37 cellular contexts compared by ENCODE assay signal in genomic region chr13:65410791-65411190, GRCh38.
"Had no signal": no experiment of that assay in that cellular context is flagged by ENCODE, and none has a peak within 500 bp of the region (broad histone marks: within the 10 kb centered on the region; RNA-seq: fewer than 3 reads in every experiment).

No MANE protein-coding gene starts in this region.

- H3K4me1 Mint-ChIP-seq: activated B cell treated with CpG ODN at 0.5 μM for 24 hours; activated CD4-positive, alpha-beta T cell treated with anti-CD3 and anti-CD28 coated beads, Interleukin-2, amount 10 ng/mL, durations not matched to agents 24 days and 14 days; activated naive CD4-positive, alpha-beta T cell treated with anti-CD3 and anti-CD28 coated beads, Interleukin-2, amount 10 ng/mL, durations not matched to agents 7 days and 5 days; activated naive CD4-positive, alpha-beta T cell treated with anti-CD3 and anti-CD28 coated beads, Interleukin-2, amount 50 U/mL, for 24 hours; activated naive CD8-positive, alpha-beta T cell treated with anti-CD3 and anti-CD28 coated beads, Interleukin-2, amount 10 ng/mL, durations not matched to agents 7 days and 5 days; activated naive CD8-positive, alpha-beta T cell treated with anti-CD3 and anti-CD28 coated beads, Interleukin-2, amount 50 U/mL, for 24 hours; central memory CD8-positive, alpha-beta T cell had no signal

- H3K9me3 Mint-ChIP-seq: activated CD4-positive, alpha-beta memory T cell treated with anti-CD3 and anti-CD28 coated beads for 36 hours; activated CD4-positive, alpha-beta T cell treated with anti-CD3 and anti-CD28 coated beads, Interleukin-2, amount 10 ng/mL, durations not matched to agents 24 days and 14 days; activated naive CD8-positive, alpha-beta T cell treated with anti-CD3 and anti-CD28 coated beads, Interleukin-2, amount 10 ng/mL, durations not matched to agents 7 days and 5 days; activated naive CD8-positive, alpha-beta T cell treated with anti-CD3 and anti-CD28 coated beads, Interleukin-2, amount 50 U/mL, for 24 hours had no signal

- H3K27ac Mint-ChIP-seq: activated B cell treated with CpG ODN at 0.5 μM for 24 hours; activated CD4-positive, alpha-beta memory T cell treated with anti-CD3 and anti-CD28 coated beads for 36 hours; activated CD4-positive, alpha-beta T cell treated with anti-CD3 and anti-CD28 coated beads, Interleukin-2, amount 10 ng/mL, durations not matched to agents 24 days and 14 days; activated CD8-positive, alpha-beta T cell treated with anti-CD3 and anti-CD28 coated beads for 36 hours; activated naive CD4-positive, alpha-beta T cell treated with anti-CD3 and anti-CD28 coated beads, Interleukin-2, amount 10 ng/mL, durations not matched to agents 7 days and 5 days; activated naive CD4-positive, alpha-beta T cell treated with anti-CD3 and anti-CD28 coated beads, Interleukin-2, amount 50 U/mL, for 24 hours; activated naive CD8-positive, alpha-beta T cell; activated naive CD8-positive, alpha-beta T cell treated with anti-CD3 and anti-CD28 coated beads, Interleukin-2, amount 10 ng/mL, durations not matched to agents 7 days and 5 days; activated naive CD8-positive, alpha-beta T cell treated with anti-CD3 and anti-CD28 coated beads, Interleukin-2, amount 50 U/mL, for 24 hours; activated T-cell treated with anti-CD3 and anti-CD28 coated beads, Interleukin-2, amount 50 U/mL, for 72 hours; activated T-helper 2 cell treated with anti-CD3 and anti-CD28 coated beads, Interferon-gamma antibody, Interleukin-2, Interleukin-4, amounts not matched to agents 10 μg/mL and 5 μg/mL and 100 μg/mL, durations not matched to agents 14 hours and 24 hours and 36 hours; brain; T-helper 1 cell treated with Interleukin-12 subunit alpha and Interleukin-12 subunit beta and Interleukin-4 antibody, amounts not matched to agents 30 μg/mL and 1 μg/mL, for 36 hours; T-helper 2 cell treated with Interferon-gamma antibody and Interleukin-4, amounts not matched to agents 5 μg/mL and 100 μg/mL, for 36 hours had no signal

- ATAC-seq: activated CD8-positive, alpha-beta T cell treated with anti-CD3 and anti-CD28 coated beads for 36 hours; activated naive CD8-positive, alpha-beta T cell treated with anti-CD3 and anti-CD28 coated beads, Interleukin-2, amount 50 U/mL, for 24 hours; activated T-cell treated with anti-CD3 and anti-CD28 coated beads, Interleukin-2, amount 50 U/mL, for 4 hours; activated T-cell treated with anti-CD3 and anti-CD28 coated beads, Interleukin-2, amount 50 U/mL, for 72 hours had no signal

- H3K27me3 ChIP-seq: ascending aorta, cardiac muscle cell had no signal

- H3K27me3 Mint-ChIP-seq: activated B cell treated with CpG ODN at 0.5 μM for 24 hours; activated CD4-positive, alpha-beta memory T cell treated with anti-CD3 and anti-CD28 coated beads for 36 hours; activated CD4-positive, alpha-beta T cell treated with anti-CD3 and anti-CD28 coated beads, Interleukin-2, amount 10 ng/mL, durations not matched to agents 24 days and 14 days; activated CD8-positive, alpha-beta T cell treated with anti-CD3 and anti-CD28 coated beads for 36 hours; activated naive CD4-positive, alpha-beta T cell treated with anti-CD3 and anti-CD28 coated beads, Interleukin-2, amount 10 ng/mL, durations not matched to agents 7 days and 5 days; activated naive CD4-positive, alpha-beta T cell treated with anti-CD3 and anti-CD28 coated beads, Interleukin-2, amount 50 U/mL, for 24 hours; activated naive CD8-positive, alpha-beta T cell; activated naive CD8-positive, alpha-beta T cell treated with anti-CD3 and anti-CD28 coated beads, Interleukin-2, amount 10 ng/mL, durations not matched to agents 7 days and 5 days; activated naive CD8-positive, alpha-beta T cell treated with anti-CD3 and anti-CD28 coated beads, Interleukin-2, amount 50 U/mL, for 24 hours; central memory CD8-positive, alpha-beta T cell had no signal

- H3K9me3 ChIP-seq: ascending aorta had no signal

- H3K36me3 ChIP-seq: ascending aorta, cardiac muscle cell had no signal

- H3K4me1 ChIP-seq: ascending aorta had no signal

- H3K27ac ChIP-seq: ascending aorta, cardiac muscle cell, VCaP had no signal

- H3K4me3 ChIP-seq: ascending aorta, cardiac muscle cell had no signal

- DNase-seq: activated B cell treated with CpG ODN at 0.5 μM for 24 hours; activated CD4-positive, alpha-beta memory T cell treated with anti-CD3 and anti-CD28 coated beads for 36 hours; activated CD4-positive, alpha-beta T cell treated with anti-CD3 and anti-CD28 coated beads for 4 hours; activated CD4-positive, alpha-beta T cell treated with anti-CD3 and anti-CD28 coated beads, Interleukin-2, amount 10 ng/mL, durations not matched to agents 24 days and 14 days; activated CD4-positive, alpha-beta T cell treated with anti-CD3 and anti-CD28 coated beads, Interleukin-2, amount 50 U/mL, for 1 hour; activated CD4-positive, alpha-beta T cell treated with anti-CD3 and anti-CD28 coated beads, Interleukin-2, amount 50 U/mL, for 4 hours; activated CD4-positive, CD25-positive, alpha-beta regulatory T cell treated with anti-CD3 and anti-CD28 coated beads, Interleukin-2, amount 50 U/mL, for 72 hours; activated CD8-positive, alpha-beta memory T cell treated with anti-CD3 and anti-CD28 coated beads, Interleukin-2, amount 50 U/mL, for 4 hours; activated CD8-positive, alpha-beta T cell treated with anti-CD3 and anti-CD28 coated beads for 36 hours; activated effector memory CD4-positive, alpha-beta T cell treated with Interleukin-2 at 50 U/mL for 16 hours; activated naive CD4-positive, alpha-beta T cell treated with anti-CD3 and anti-CD28 coated beads, Interleukin-2, amount 10 ng/mL, durations not matched to agents 7 days and 5 days; activated naive CD4-positive, alpha-beta T cell treated with Interleukin-2 at 50 U/mL for 16 hours; activated naive CD8-positive, alpha-beta T cell treated with anti-CD3 and anti-CD28 coated beads, Interleukin-2, amount 10 ng/mL, durations not matched to agents 7 days and 5 days; activated naive CD8-positive, alpha-beta T cell treated with anti-CD3 and anti-CD28 coated beads, Interleukin-2, amount 50 U/mL, for 24 hours; activated T-cell treated with anti-CD3 and anti-CD28 coated beads for 4 hours; activated T-cell treated with anti-CD3 and anti-CD28 coated beads, Interleukin-2, amount 50 U/mL, for 1 hour; activated T-cell treated with anti-CD3 and anti-CD28 coated beads, Interleukin-2, amount 50 U/mL, for 4 hours; activated T-cell treated with anti-CD3 and anti-CD28 coated beads, Interleukin-2, amount 50 U/mL, for 72 hours; amygdala; anterior cingulate cortex; caudate nucleus; cerebellar nuclear complex; T-helper 1 cell; T-helper 2 cell; T-helper 9 cell had no signal

- H3K36me3 Mint-ChIP-seq: activated CD4-positive, alpha-beta memory T cell treated with anti-CD3 and anti-CD28 coated beads for 36 hours; activated naive CD4-positive, alpha-beta T cell treated with anti-CD3 and anti-CD28 coated beads, Interleukin-2, amount 10 ng/mL, durations not matched to agents 7 days and 5 days; activated naive CD4-positive, alpha-beta T cell treated with anti-CD3 and anti-CD28 coated beads, Interleukin-2, amount 50 U/mL, for 24 hours; activated naive CD8-positive, alpha-beta T cell; activated naive CD8-positive, alpha-beta T cell treated with anti-CD3 and anti-CD28 coated beads, Interleukin-2, amount 10 ng/mL, durations not matched to agents 7 days and 5 days; brain had no signal

- H3K4me3 Mint-ChIP-seq: activated B cell treated with CpG ODN at 0.5 μM for 24 hours; activated CD4-positive, alpha-beta memory T cell treated with anti-CD3 and anti-CD28 coated beads for 36 hours; activated CD4-positive, alpha-beta T cell treated with anti-CD3 and anti-CD28 coated beads, Interleukin-2, amount 10 ng/mL, durations not matched to agents 24 days and 14 days; activated CD8-positive, alpha-beta T cell treated with anti-CD3 and anti-CD28 coated beads for 36 hours; activated naive CD4-positive, alpha-beta T cell treated with anti-CD3 and anti-CD28 coated beads, Interleukin-2, amount 10 ng/mL, durations not matched to agents 7 days and 5 days; activated naive CD4-positive, alpha-beta T cell treated with anti-CD3 and anti-CD28 coated beads, Interleukin-2, amount 50 U/mL, for 24 hours; activated naive CD8-positive, alpha-beta T cell; activated naive CD8-positive, alpha-beta T cell treated with anti-CD3 and anti-CD28 coated beads, Interleukin-2, amount 10 ng/mL, durations not matched to agents 7 days and 5 days; activated naive CD8-positive, alpha-beta T cell treated with anti-CD3 and anti-CD28 coated beads, Interleukin-2, amount 50 U/mL, for 24 hours; activated T-cell treated with anti-CD3 and anti-CD28 coated beads, Interleukin-2, amount 50 U/mL, for 4 hours; activated T-cell treated with anti-CD3 and anti-CD28 coated beads, Interleukin-2, amount 50 U/mL, for 72 hours; brain; central memory CD8-positive, alpha-beta T cell; T-helper 1 cell treated with Interleukin-12 subunit alpha and Interleukin-12 subunit beta and Interleukin-4 antibody, amounts not matched to agents 30 μg/mL and 1 μg/mL, for 36 hours; T-helper 2 cell treated with Interferon-gamma antibody and Interleukin-4, amounts not matched to agents 5 μg/mL and 100 μg/mL, for 36 hours had no signal

- FAIRE-seq: bronchial epithelial cell, TTC549 had no signal
